Comparison of ENCODE assay signal across 9 cellular contexts in genomic region chr2:23617167-23617787, GRCh38.
DNase-seq lines count a peak whose midpoint lies in the region; ATAC-seq and TF ChIP-seq lines count a peak whose summit lies in the region.
"Had no signal": no experiment of that assay in that cellular context is flagged by ENCODE, and none has a peak within 500 bp of the region (broad histone marks: within the 10 kb centered on the region; RNA-seq: fewer than 3 reads in every experiment).

No MANE protein-coding gene starts in this region.

- H3K79me2 ChIP-seq in GM23338 (replicated peaks; ENCODE audit: insufficient read depth) = no peaks in the 10 kb centered on the region

- H3K36me3 ChIP-seq in liver (ENCODE audit: control insufficient read depth in 4 of 4, insufficient read depth in 3 of 4, low read depth in 1 of 4, low read length in 3 of 4) = no peaks in the 10 kb centered on the region
- no peaks in the 10 kb centered on the region for H3K36me3 ChIP-seq in stomach
- H3K36me3 ChIP-seq in GM23338 (ENCODE audit: insufficient read depth) = no peaks in the 10 kb centered on the region
- H3K36me3 ChIP-seq in HAP-1 (replicated peaks) = no peaks in the 10 kb centered on the region

- no peak overlapping the region for H3K9ac ChIP-seq in liver (ENCODE audit: low read depth in 1 of 2, low read length in 2 of 2)

- ATAC-seq in GM23338 (no peak), HG02610 (IDR thresholded peaks at IDR 0.05; ENCODE audit: unreplicated experiment) (no peak), GM21526 (IDR thresholded peaks at IDR 0.05; ENCODE audit: low FRiP score, unreplicated experiment) (no peak)

- H3K36me3 Mint-ChIP-seq in GM23338 (ENCODE audit: low read depth) = peaks cover 1% of the 10 kb centered on the region; the same call in 1 of the 3 replicates

- H3K27me3 Mint-ChIP-seq in GM23338 (ENCODE audit: insufficient read depth, low read depth, poor library complexity) = peaks cover 12% of the 10 kb centered on the region

- H3F3A ChIP-seq in GM23338 (replicated peaks; ENCODE audit: low read depth) = no peaks in the 10 kb centered on the region

- H3K4me2 ChIP-seq in GM23338 = no peak overlapping the region

- peaks cover 30% of the 10 kb centered on the region for H3K4me1 Mint-ChIP-seq in GM23338

- DNase-seq in NCI-H146 (lab: John Stamatoyannopoulos, UW) (peak; percentile 71), coronary artery (ENCODE audit: low spot score) (no peak), stomach (no peak), GM23338 (ENCODE audit: low spot score) (no peak), HAP-1 (ENCODE audit: low spot score in 2 of 2) (no peak)
- DNase-seq: activated CD8-positive, alpha-beta memory T cell treated with anti-CD3 and anti-CD28 coated beads, Interleukin-2, amount 50 U/mL, for 48 hours had no signal

- H3K4me3 Mint-ChIP-seq in GM23338 = no peak overlapping the region

- no peak overlapping the region for H2AFZ ChIP-seq in GM23338

- TF ChIP-seq CTCF in coronary artery (IDR thresholded peaks at IDR 0.05) = no peak
- no peak for TF ChIP-seq CTCF in liver (IDR thresholded peaks at IDR 0.05; ENCODE audit: low read depth, low read length, missing input control)
- TF ChIP-seq CTCF in stomach (IDR thresholded peaks at IDR 0.05) = peak in 1 of 7 experiments; percentile 36
- TF ChIP-seq CTCF in GM23338 (conservative IDR thresholded peaks at IDR 0.05; ENCODE audit: low read depth in 2 of 2) = no peak

- H3K4me1 ChIP-seq in liver (ENCODE audit: control insufficient read depth in 4 of 4, insufficient read depth in 4 of 4, low read length in 3 of 4) (no peaks in the 10 kb centered on the region), stomach (peaks cover 5 to 47% (median 26%) of the 10 kb centered on the region in 4 donors), GM23338 (ENCODE audit: insufficient read depth) (no peaks in the 10 kb centered on the region), HAP-1 (no peaks in the 10 kb centered on the region)

- intact Hi-C loops in stomach (cut with DNase I; ENCODE audit: low total_unique reads) = no loop called here

- no peak overlapping the region for H3K27ac Mint-ChIP-seq in GM23338

- H3K9me2 ChIP-seq in GM23338 (ENCODE audit: insufficient read depth) = no peaks in the 10 kb centered on the region

- no peaks in the 10 kb centered on the region for H4K20me1 ChIP-seq in GM23338 (replicated peaks; ENCODE audit: insufficient read depth)

- H3K4me3 ChIP-seq in coronary artery = peak overlapping the region; percentile 41
- H3K4me3 ChIP-seq in liver (ENCODE audit: low read depth in 1 of 3, low read length in 3 of 3) = no peak overlapping the region
- no peak overlapping the region for H3K4me3 ChIP-seq in stomach
- no peak overlapping the region for H3K4me3 ChIP-seq in GM23338
- no peak overlapping the region for H3K4me3 ChIP-seq in HAP-1

- H3K9me3 Mint-ChIP-seq in GM23338 = peaks cover 3% of the 10 kb centered on the region

- H3K27me3 ChIP-seq in liver (ENCODE audit: control insufficient read depth in 4 of 4, insufficient read depth in 4 of 4, low read length in 3 of 4) (no peaks in the 10 kb centered on the region), stomach (no peaks in the 10 kb centered on the region), GM23338 (ENCODE audit: insufficient read depth) (no peaks in the 10 kb centered on the region), HAP-1 (ENCODE audit: low read depth) (no peaks in the 10 kb centered on the region)

- in situ Hi-C loops in HAP-1 (cut with MboI; ENCODE audit: low sequenced_read_pairs) = no loop called here

- no peaks in the 10 kb centered on the region for H3K9me3 ChIP-seq in liver (ENCODE audit: control insufficient read depth in 4 of 4, low read length in 3 of 4)
- H3K9me3 ChIP-seq in stomach = peaks cover 0 to 2% (median 1%) of the 10 kb centered on the region in 4 donors
- no peaks in the 10 kb centered on the region for H3K9me3 ChIP-seq in HAP-1

- TF ChIP-seq EP300 in stomach (IDR thresholded peaks at IDR 0.05) = peak; percentile 78

- no peak for TF ChIP-seq POLR2A in stomach (IDR thresholded peaks at IDR 0.05)

- 75% methylated on average over 16 of the region's 16 CpGs for WGBS in liver
- WGBS in stomach, 5 donors = 44 to 58% (median 49%) methylated on average over 16 of the region's 16 CpGs

- H3K27ac ChIP-seq in coronary artery (peak overlapping the region; percentile 17 to 74), liver (ENCODE audit: low read depth in 1 of 2, low read length in 2 of 2) (peak overlapping the region in 1 of 2 donors; percentile 19), stomach (peak overlapping the region in 4 of 5 donors; percentile 76 to 94 (median 82)), GM23338 (ENCODE audit: low read depth) (no peak overlapping the region)

- TF ChIP-seq RAD21 in liver (IDR thresholded peaks at IDR 0.05) = peak; percentile 24 to 53

TF ChIP-seq in liver, 16 proteins besides CTCF, POLR2A, EP300 and RAD21:
- TF ChIP-seq YY1 (IDR thresholded peaks at IDR 0.05) = no peak
- peak; percentile 47 for TF ChIP-seq NR2F2 (IDR thresholded peaks at IDR 0.05)

TF ChIP-seq in GM23338, 12 proteins besides CTCF, POLR2A, EP300 and RAD21 (continues in another document):
- TF ChIP-seq STAT1 (IDR thresholded peaks at IDR 0.05; ENCODE audit: unreplicated experiment) = no peak
- no peak for TF ChIP-seq JUNB (IDR thresholded peaks at IDR 0.05; ENCODE audit: unreplicated experiment)
- TF ChIP-seq CREB1 (CRISPR knock-in tag; IDR thresholded peaks at IDR 0.05; ENCODE audit: low read depth) = no peak
- TF ChIP-seq EZH2phosphoT487 (IDR thresholded peaks at IDR 0.05; ENCODE audit: unreplicated experiment) = no peak
- no peak for TF ChIP-seq ZNF114 (CRISPR knock-in tag; IDR thresholded peaks at IDR 0.05)
- no peak for TF ChIP-seq ETS1 (IDR thresholded peaks at IDR 0.05)
- TF ChIP-seq NANOG (IDR thresholded peaks at IDR 0.05; ENCODE audit: borderline replicate concordance) = no peak
- TF ChIP-seq REST (IDR thresholded peaks at IDR 0.05; ENCODE audit: unreplicated experiment) = no peak
- TF ChIP-seq EZH2 (IDR thresholded peaks at IDR 0.05; ENCODE audit: low read depth, unreplicated experiment) = no peak
- TF ChIP-seq ZNF331 (CRISPR knock-in tag; IDR thresholded peaks at IDR 0.05; ENCODE audit: low read depth) = no peak
- no peak for TF ChIP-seq POLR2AphosphoS5 (IDR thresholded peaks at IDR 0.05; ENCODE audit: low read depth)
